22 cellular contexts compared by ENCODE assay signal in the genomic region with DNA sequence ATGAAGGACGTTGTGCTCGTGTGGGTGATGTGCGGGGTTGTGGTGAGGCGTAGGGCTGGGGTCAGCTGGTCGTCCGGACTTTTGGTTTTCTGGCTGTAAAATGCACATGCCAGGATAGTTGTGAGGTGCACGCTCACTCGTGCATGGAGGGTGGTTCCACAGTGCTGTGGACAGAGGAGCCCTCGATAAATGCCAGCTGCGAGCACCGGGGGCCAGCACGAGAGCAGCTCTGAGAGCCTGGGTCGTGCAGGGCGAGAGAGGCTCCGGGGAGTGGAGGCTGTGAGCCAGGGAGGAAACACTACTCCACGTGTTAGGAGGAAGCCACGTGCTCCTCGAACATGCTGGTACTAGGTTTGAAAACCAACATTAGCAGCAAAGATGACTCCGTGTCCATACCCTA.
"Had no signal": no experiment of that assay in that cellular context is flagged by ENCODE, and none has a peak within 500 bp of the region (broad histone marks: within the 10 kb centered on the region; RNA-seq: fewer than 3 reads in every experiment).

No MANE protein-coding gene starts in this region.

- H3K4me3 Mint-ChIP-seq: activated CD4-positive, alpha-beta T cell treated with anti-CD3 and anti-CD28 coated beads for 36 hours; activated T-cell treated with anti-CD3 and anti-CD28 coated beads, Interleukin-2, amount 50 U/mL, for 24 hours; activated T-helper 17 cell treated with anti-CD3 and anti-CD28 coated beads, Interleukin-2, amount 50 U/mL, for 72 hours; natural killer cell treated with Interleukin-12 subunit alpha and Interleukin-12 subunit beta and Interleukin-15 and Interleukin-18, amount 100 ng/mL, for 72 hours; stimulated activated naive B cell treated with anti-CD40 and anti-IgM and Interleukin-4, amounts not matched to agents 10 μg/mL and 1 μg/mL and 100 μg/mL, for 72 hours had no signal

- H3K36me3 ChIP-seq: neutrophil, pancreas, thyroid gland had no signal

- H3K27me3 ChIP-seq: ascending aorta, brain microvascular endothelial cell, pancreas, thyroid gland had no signal

- H3K36me3 Mint-ChIP-seq: natural killer cell treated with Interleukin-12 subunit alpha and Interleukin-12 subunit beta and Interleukin-15 and Interleukin-18, amount 100 ng/mL, for 72 hours; stimulated activated naive B cell treated with anti-CD40 and anti-IgM and Interleukin-4, amounts not matched to agents 10 μg/mL and 1 μg/mL and 100 μg/mL, for 72 hours had no signal

- H3K27ac Mint-ChIP-seq: activated CD4-positive, alpha-beta T cell treated with anti-CD3 and anti-CD28 coated beads for 36 hours; activated naive CD4-positive, alpha-beta T cell treated with anti-CD3 and anti-CD28 coated beads, Interleukin-2, amount 50 U/mL, for 72 hours; activated T-cell treated with anti-CD3 and anti-CD28 coated beads, Interleukin-2, amount 50 U/mL, for 24 hours; activated T-helper 17 cell treated with anti-CD3 and anti-CD28 coated beads, Interleukin-2, amount 50 U/mL, for 72 hours; natural killer cell treated with Interleukin-12 subunit alpha and Interleukin-12 subunit beta and Interleukin-15 and Interleukin-18, amount 100 ng/mL, for 72 hours; stimulated activated naive B cell treated with anti-CD40 and anti-IgM and Interleukin-4, amounts not matched to agents 10 μg/mL and 1 μg/mL and 100 μg/mL, for 72 hours had no signal

- DNase-seq: activated CD4-positive, alpha-beta T cell treated with anti-CD3 and anti-CD28 coated beads, Interleukin-2, amount 50 U/mL, for 4 hours; activated CD8-positive, alpha-beta memory T cell treated with anti-CD3 and anti-CD28 coated beads for 24 hours; activated CD8-positive, alpha-beta memory T cell treated with anti-CD3 and anti-CD28 coated beads, Interleukin-2, amount 50 U/mL, for 4 hours; activated T-cell treated with anti-CD3 and anti-CD28 coated beads, Interleukin-2, amount 50 U/mL, for 24 hours; brain microvascular endothelial cell; dermis blood vessel endothelial cell; effector CD8-positive, alpha-beta T cell; islet precursor cell; small intestine; stimulated activated CD4-positive, alpha-beta T cell treated with anti-CD3 and anti-CD28 coated beads, Interleukin-15, amount 100 ng/mL, for 24 hours; stimulated activated naive B cell treated with anti-CD40 and anti-IgM and Interleukin-4, amounts not matched to agents 10 μg/mL and 1 μg/mL and 100 μg/mL, for 72 hours; T-helper 1 cell; thyroid gland had no signal

- ATAC-seq: activated CD4-positive, alpha-beta T cell treated with anti-CD3 and anti-CD28 coated beads for 36 hours; activated naive CD4-positive, alpha-beta T cell treated with anti-CD3 and anti-CD28 coated beads, Interleukin-2, amount 50 U/mL, for 72 hours; activated T-helper 17 cell treated with anti-CD3 and anti-CD28 coated beads, Interleukin-2, amount 50 U/mL, for 72 hours; esophagus mucosa; natural killer cell treated with Interleukin-12 subunit alpha and Interleukin-12 subunit beta and Interleukin-15 and Interleukin-18, amount 100 ng/mL, for 72 hours; pancreas; sciatic nerve; stimulated activated naive B cell treated with anti-CD40 and anti-IgM and Interleukin-4, amounts not matched to agents 10 μg/mL and 1 μg/mL and 100 μg/mL, for 72 hours had no signal

- H3K4me1 ChIP-seq: pancreas had no signal

- H3K27ac ChIP-seq: ascending aorta, brain microvascular endothelial cell, neutrophil, pancreas, thyroid gland had no signal

- H3K4me3 ChIP-seq: ascending aorta, pancreas, thyroid gland had no signal

- H3K9me3 Mint-ChIP-seq: activated T-helper 17 cell treated with anti-CD3 and anti-CD28 coated beads, Interleukin-2, amount 50 U/mL, for 72 hours had no signal

- H3K9me3 ChIP-seq: neutrophil, pancreas, thyroid gland had no signal
